26 cellular contexts compared by ENCODE assay signal in genomic region chr5:34722183-34722582, GRCh38.
"Had no signal": no experiment of that assay in that cellular context is flagged by ENCODE, and none has a peak within 500 bp of the region (broad histone marks: within the 10 kb centered on the region; RNA-seq: fewer than 3 reads in every experiment).

No MANE protein-coding gene starts in this region.

- H3K4me3 ChIP-seq: body of pancreas, esophagus muscularis mucosa, gastroesophageal sphincter, heart right ventricle, prostate gland, right atrium auricular region, skin epidermis, transverse colon, uterus had no signal

- H3K9me3 ChIP-seq: body of pancreas, esophagus muscularis mucosa, gastroesophageal sphincter, heart right ventricle, prostate gland, right atrium auricular region, transverse colon, uterus had no signal

- ATAC-seq: activated CD4-positive, alpha-beta T cell treated with anti-CD3 and anti-CD28 coated beads for 36 hours; activated T-helper 17 cell treated with anti-CD3 and anti-CD28 coated beads, Interleukin-2, amount 50 U/mL, for 72 hours; body of pancreas; gastroesophageal sphincter; heart right ventricle; left ventricle myocardium superior; T-helper 17 cell had no signal

- H3K36me3 ChIP-seq: esophagus muscularis mucosa, gastroesophageal sphincter, heart right ventricle, prostate gland, right atrium auricular region, transverse colon, uterus had no signal

- H3K27me3 ChIP-seq: body of pancreas, esophagus muscularis mucosa, gastroesophageal sphincter, heart right ventricle, right atrium auricular region, transverse colon, uterus had no signal

- H3K4me1 ChIP-seq: prostate gland, right atrium auricular region, transverse colon, uterus had no signal

- H3K4me3 Mint-ChIP-seq: activated CD4-positive, alpha-beta T cell treated with anti-CD3 and anti-CD28 coated beads for 36 hours; activated naive CD8-positive, alpha-beta T cell treated with anti-CD3 and anti-CD28 coated beads for 36 hours; activated T-helper 17 cell treated with anti-CD3 and anti-CD28 coated beads, Interleukin-2, amount 50 U/mL, for 72 hours; central memory CD8-positive, alpha-beta T cell; immature natural killer cell; stimulated activated naive CD8-positive, alpha-beta T cell treated with anti-CD3 and anti-CD28 coated beads, Interleukin-15, Interleukin-2, amounts not matched to agents 100 ng/mL and 50 ng/mL, for 24 hours; T-helper 17 cell had no signal

- H3K9me3 Mint-ChIP-seq: activated naive CD8-positive, alpha-beta T cell treated with anti-CD3 and anti-CD28 coated beads for 36 hours; activated T-helper 17 cell treated with anti-CD3 and anti-CD28 coated beads, Interleukin-2, amount 50 U/mL, for 72 hours; immature natural killer cell had no signal

- H3K4me1 Mint-ChIP-seq: activated CD4-positive, alpha-beta T cell treated with anti-CD3 and anti-CD28 coated beads for 36 hours; activated naive CD8-positive, alpha-beta T cell treated with anti-CD3 and anti-CD28 coated beads for 36 hours; activated T-helper 17 cell treated with anti-CD3 and anti-CD28 coated beads, Interleukin-2, amount 50 U/mL, for 72 hours; central memory CD8-positive, alpha-beta T cell; T-helper 17 cell had no signal

- H3K36me3 Mint-ChIP-seq: activated naive CD8-positive, alpha-beta T cell treated with anti-CD3 and anti-CD28 coated beads for 36 hours; immature natural killer cell had no signal

- DNase-seq: activated CD4-positive, alpha-beta T cell treated with anti-CD3 and anti-CD28 coated beads for 36 hours; activated CD4-positive, alpha-beta T cell treated with anti-CD3 and anti-CD28 coated beads, Interleukin-2, amount 50 U/mL, for 48 hours; activated naive CD4-positive, alpha-beta T cell; activated naive CD8-positive, alpha-beta T cell treated with anti-CD3 and anti-CD28 coated beads for 36 hours; activated T-cell treated with anti-CD3 and anti-CD28 coated beads, Interleukin-2, amount 50 U/mL, for 1 hour; amniotic stem cell; body of pancreas; cortex of kidney; effector CD4-positive, alpha-beta T cell; heart right ventricle; immature natural killer cell; kidney glomerular epithelial cell; left ventricle myocardium superior; stimulated activated CD4-positive, alpha-beta T cell treated with anti-CD3 and anti-CD28 coated beads, Interleukin-15, amount 100 ng/mL, for 24 hours; stimulated activated CD4-positive, alpha-beta T cell treated with anti-CD3 and anti-CD28 coated beads, Interleukin-2, amount 100 ng/mL, for 48 hours; T-helper 17 cell; transverse colon had no signal

- H3K27ac Mint-ChIP-seq: activated CD4-positive, alpha-beta T cell treated with anti-CD3 and anti-CD28 coated beads for 36 hours; activated naive CD8-positive, alpha-beta T cell treated with anti-CD3 and anti-CD28 coated beads for 36 hours; activated T-helper 17 cell treated with anti-CD3 and anti-CD28 coated beads, Interleukin-2, amount 50 U/mL, for 72 hours; immature natural killer cell; stimulated activated naive CD8-positive, alpha-beta T cell treated with anti-CD3 and anti-CD28 coated beads, Interleukin-15, Interleukin-2, amounts not matched to agents 100 ng/mL and 50 ng/mL, for 24 hours; T-helper 17 cell had no signal

- H3K27me3 Mint-ChIP-seq: activated naive CD8-positive, alpha-beta T cell treated with anti-CD3 and anti-CD28 coated beads for 36 hours; activated T-helper 17 cell treated with anti-CD3 and anti-CD28 coated beads, Interleukin-2, amount 50 U/mL, for 72 hours; T-helper 17 cell had no signal

- H3K27ac ChIP-seq: body of pancreas, esophagus muscularis mucosa, gastroesophageal sphincter, heart right ventricle, prostate gland, right atrium auricular region, skin epidermis, transverse colon, uterus had no signal
